34 cellular contexts compared by ENCODE assay signal in the genomic region with DNA sequence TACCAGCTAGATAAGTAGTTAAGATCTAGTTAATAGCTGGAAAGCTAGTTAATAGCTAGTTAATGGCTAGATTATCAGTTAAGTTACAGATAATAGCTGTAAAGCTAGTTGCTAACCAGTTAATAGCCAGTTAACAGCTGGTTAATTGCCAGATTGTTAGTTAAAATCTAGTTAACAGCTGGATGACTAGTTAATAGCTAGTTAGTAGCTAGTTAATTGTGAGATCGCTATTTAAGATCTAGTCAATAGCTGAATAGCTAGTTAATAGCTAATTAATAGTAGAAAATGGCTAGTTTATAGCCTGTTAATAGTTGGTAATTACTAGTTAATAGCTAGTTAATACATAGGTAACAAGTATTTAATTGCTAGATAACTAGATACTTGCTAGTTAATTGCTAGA.
"Had no signal": no experiment of that assay in that cellular context is flagged by ENCODE, and none has a peak within 500 bp of the region (broad histone marks: within the 10 kb centered on the region; RNA-seq: fewer than 3 reads in every experiment).

No MANE protein-coding gene starts in this region.

- H3K4me1 Mint-ChIP-seq: activated B cell treated with CpG ODN at 0.5 μM for 24 hours; activated T-helper 17 cell treated with anti-CD3 and anti-CD28 coated beads, Interleukin-2, amount 50 U/mL, for 72 hours; central memory CD8-positive, alpha-beta T cell; T-helper 17 cell had no signal

- H3K36me3 Mint-ChIP-seq: activated naive CD8-positive, alpha-beta T cell had no signal

- H3K4me3 Mint-ChIP-seq: activated B cell treated with CpG ODN at 0.5 μM for 24 hours; activated CD8-positive, alpha-beta T cell treated with anti-CD3 and anti-CD28 coated beads for 36 hours; activated naive CD8-positive, alpha-beta T cell; activated T-cell treated with anti-CD3 and anti-CD28 coated beads, Interleukin-2, amount 50 U/mL, for 4 hours; activated T-helper 17 cell treated with anti-CD3 and anti-CD28 coated beads, Interleukin-2, amount 50 U/mL, for 72 hours; central memory CD8-positive, alpha-beta T cell; effector memory CD8-positive, alpha-beta T cell; T-helper 17 cell; T-helper 2 cell treated with Interferon-gamma antibody and Interleukin-4, amounts not matched to agents 5 μg/mL and 100 μg/mL, for 36 hours had no signal

- FAIRE-seq: bronchial epithelial cell, endometrium, endothelial cell of umbilical vein had no signal

- H3K4me1 ChIP-seq: esophagus squamous epithelium, gastroesophageal sphincter, heart right ventricle had no signal

- H3K9me3 ChIP-seq: gastroesophageal sphincter had no signal

- H3K27me3 ChIP-seq: brain microvascular endothelial cell, esophagus squamous epithelium, gastroesophageal sphincter, heart right ventricle had no signal

- H3K36me3 ChIP-seq: brain microvascular endothelial cell, esophagus squamous epithelium, gastroesophageal sphincter, heart right ventricle, WERI-Rb-1 had no signal

- DNase-seq: activated B cell treated with CpG ODN at 0.5 μM for 24 hours; activated CD4-positive, alpha-beta T cell treated with anti-CD3 and anti-CD28 coated beads for 48 hours; activated CD4-positive, alpha-beta T cell treated with anti-CD3 and anti-CD28 coated beads, Interleukin-2, amount 50 U/mL, for 1 hour; activated CD4-positive, alpha-beta T cell treated with anti-CD3 and anti-CD28 coated beads, Interleukin-2, amount 50 U/mL, for 48 hours; activated CD8-positive, alpha-beta memory T cell treated with anti-CD3 and anti-CD28 coated beads for 24 hours; activated CD8-positive, alpha-beta T cell treated with anti-CD3 and anti-CD28 coated beads for 36 hours; activated effector memory CD4-positive, alpha-beta T cell treated with Interleukin-2 at 50 U/mL for 16 hours; activated gamma-delta T cell treated with Interleukin-2 at 50 U/mL for 16 hours; activated naive CD4-positive, alpha-beta T cell treated with anti-CD3 and anti-CD28 coated beads, Interleukin-2, amount 50 U/mL, for 16 hours; activated naive CD4-positive, alpha-beta T cell treated with Interleukin-2 at 50 U/mL for 16 hours; activated T-cell treated with anti-CD3 and anti-CD28 coated beads, Interleukin-2, amount 50 U/mL, for 4 hours; amniotic stem cell; anterior cingulate cortex; brain microvascular endothelial cell; cortex of kidney; dermis blood vessel endothelial cell; effector CD4-positive, alpha-beta T cell; effector memory CD8-positive, alpha-beta T cell; esophagus squamous epithelium; foreskin melanocyte; heart right ventricle; T-helper 17 cell; T1000; WERI-Rb-1 had no signal

- H3K4me3 ChIP-seq: esophagus squamous epithelium, gastroesophageal sphincter, heart right ventricle had no signal

- ATAC-seq: activated CD4-positive, CD25-positive, alpha-beta regulatory T cell treated with anti-CD3 and anti-CD28 coated beads, Interleukin-2, amount 50 U/mL, for 24 hours; activated CD8-positive, alpha-beta T cell treated with anti-CD3 and anti-CD28 coated beads for 36 hours; activated T-cell treated with anti-CD3 and anti-CD28 coated beads, Interleukin-2, amount 50 U/mL, for 4 hours; activated T-helper 17 cell treated with anti-CD3 and anti-CD28 coated beads, Interleukin-2, amount 50 U/mL, for 72 hours; effector memory CD8-positive, alpha-beta T cell; gastroesophageal sphincter; heart right ventricle; T-helper 17 cell had no signal

- H3K27me3 Mint-ChIP-seq: activated B cell treated with CpG ODN at 0.5 μM for 24 hours; activated CD8-positive, alpha-beta T cell treated with anti-CD3 and anti-CD28 coated beads for 36 hours; activated naive CD8-positive, alpha-beta T cell; activated T-helper 17 cell treated with anti-CD3 and anti-CD28 coated beads, Interleukin-2, amount 50 U/mL, for 72 hours; central memory CD8-positive, alpha-beta T cell; effector memory CD8-positive, alpha-beta T cell; T-helper 17 cell had no signal

- H3K27ac Mint-ChIP-seq: activated B cell treated with CpG ODN at 0.5 μM for 24 hours; activated CD8-positive, alpha-beta T cell treated with anti-CD3 and anti-CD28 coated beads for 36 hours; activated naive CD8-positive, alpha-beta T cell; activated T-helper 17 cell treated with anti-CD3 and anti-CD28 coated beads, Interleukin-2, amount 50 U/mL, for 72 hours; effector memory CD8-positive, alpha-beta T cell; T-helper 17 cell; T-helper 2 cell treated with Interferon-gamma antibody and Interleukin-4, amounts not matched to agents 5 μg/mL and 100 μg/mL, for 36 hours had no signal

- H3K27ac ChIP-seq: brain microvascular endothelial cell, epithelial cell of prostate, esophagus squamous epithelium, gastroesophageal sphincter, heart right ventricle, WERI-Rb-1 had no signal

- H3K9me3 Mint-ChIP-seq: activated B cell treated with CpG ODN at 0.5 μM for 24 hours; activated T-cell treated with anti-CD3 and anti-CD28 coated beads, Interleukin-2, amount 50 U/mL, for 4 hours; activated T-helper 17 cell treated with anti-CD3 and anti-CD28 coated beads, Interleukin-2, amount 50 U/mL, for 72 hours; central memory CD8-positive, alpha-beta T cell; effector memory CD8-positive, alpha-beta T cell; T-helper 2 cell treated with Interferon-gamma antibody and Interleukin-4, amounts not matched to agents 5 μg/mL and 100 μg/mL, for 36 hours had no signal
